ENCODE assay signal across 8 cellular contexts in genomic region chr14:100239840-100240724, GRCh38. TPM values are rescaled to one million over a fixed set of nuclear protein-coding genes. Genes with fewer than 3 reads are reported as not detected.
A peak's percentile ranks its signal among the peaks of the same experiment; 100 is the strongest.
DNase-seq lines count a peak whose midpoint lies in the region; ATAC-seq and TF ChIP-seq lines count a peak whose summit lies in the region.

No MANE protein-coding gene starts in this region.

- peak; percentile 47 for TF ChIP-seq CTCF in AG10803 (conservative IDR thresholded peaks at IDR 0.05; ENCODE audit: low read length)
- peak; percentile 47 to 99 (median 58) for TF ChIP-seq CTCF in right lobe of liver (IDR thresholded peaks at IDR 0.05)

- H3K27me3 ChIP-seq in right lobe of liver, result no peaks in the 10 kb centered on the region

- peak; percentile 97 for DNase-seq in AG10803 (ENCODE audit: low read depth)
- DNase-seq in NCI-H460 (ENCODE audit: extremely low read depth, low read depth), result peak; percentile 76
- DNase-seq in activated CD4-positive, alpha-beta T cell treated with anti-CD3 and anti-CD28 coated beads, Interleukin-2, amount 50 U/mL, for 24 hours (ENCODE audit: low read depth in 1 of 2, low spot score in 1 of 2), result peak; percentile 70 to 73
- peak; percentile 95 for DNase-seq in dermis blood vessel endothelial cell
- DNase-seq in right lobe of liver, result peak; percentile 90 to 94 (median 92)
- DNase-seq in stimulated activated CD4-positive, alpha-beta T cell treated with anti-CD3 and anti-CD28 coated beads, Interleukin-4, amount 100 ng/mL, for 1 hour, result peak; percentile 85

- ATAC-seq in GM19025 (IDR thresholded peaks at IDR 0.05; ENCODE audit: low read depth, unreplicated experiment), result peak; percentile 28
- ATAC-seq in HG03280 (IDR thresholded peaks at IDR 0.05; ENCODE audit: unreplicated experiment), result peak; percentile 42
- peak; percentile 62 to 74 (median 70) for ATAC-seq in right lobe of liver

- intact Hi-C loops in right lobe of liver (cut with DNase I), result no loop called here

- H3K9me3 ChIP-seq in right lobe of liver, result no peaks in the 10 kb centered on the region

- TF ChIP-seq POLR2A in right lobe of liver (IDR thresholded peaks at IDR 0.05), result peak; percentile 56

- H3K36me3 ChIP-seq in right lobe of liver, result no peaks in the 10 kb centered on the region

- H3K4me3 ChIP-seq in AG10803 (ENCODE audit: low read length), result peak overlapping the region; percentile 88
- H3K4me3 ChIP-seq in right lobe of liver, result peak overlapping the region; percentile 79 to 99 (median 98)

- WGBS in right lobe of liver (ENCODE audit: insufficient coverage, low coverage, low lambda C conversion rate, missing lambda C conversion rate), result 0% methylated on average over 7 of the region's 121 CpGs

- peak overlapping the region; percentile 90 to 97 (median 94) for H3K27ac ChIP-seq in right lobe of liver

- peaks cover 0 to 43% (median 15%) of the 10 kb centered on the region in 4 donors for H3K4me1 ChIP-seq in right lobe of liver

RNA-seq across cellular contexts. Expression of gene YY1, which starts 1.1 kb away (rescaled TPM):
- total RNA-seq in NCI-H460 (2014; rRNA removed; shearing (Covaris generic)), result 51.7 and 54.4 TPM in 2 replicates
- 29.0 and 43.8 TPM in 2 replicates for polyA plus RNA-seq in NCI-H460 (2014; cell fraction: nucleus; rRNA removed)
- total RNA-seq in dermis blood vessel endothelial cell (55.1 and 63.1 TPM in 2 replicates), right lobe of liver (10 to 100 TPM; 24.4 to 52.5 (median 36.1) TPM)

Comparison
In these comparisons a context has a peak if more than half of its experiments do, and no peak if none do; other contexts are left out.
1. Peak in every context shown above with its lines: DNase-seq, ATAC-seq, H3K4me3 ChIP-seq and H3K27ac ChIP-seq.